In the genomic region with DNA sequence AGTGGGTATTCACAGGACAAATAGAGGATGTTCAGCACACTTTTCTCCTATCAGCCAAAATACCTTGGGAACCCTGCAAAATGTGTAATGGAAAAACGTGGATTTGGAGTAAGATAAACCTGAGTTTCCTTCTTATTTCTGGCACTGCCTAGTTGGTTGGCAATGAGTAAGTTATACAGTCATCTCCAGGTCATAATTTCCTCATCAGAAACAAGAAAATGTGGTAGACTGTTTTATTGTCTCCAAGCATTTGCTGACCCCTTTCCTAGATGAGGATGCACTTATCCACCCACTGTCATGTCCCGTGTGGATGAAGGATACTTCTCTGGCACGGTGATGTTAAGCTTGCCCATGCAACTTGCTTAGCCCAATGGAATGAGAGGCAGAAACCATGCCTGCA, we compare ENCODE assay signal across 6 cellular contexts.
"Had no signal": no experiment of that assay in that cellular context is flagged by ENCODE, and none has a peak within 500 bp of the region (broad histone marks: within the 10 kb centered on the region; RNA-seq: fewer than 3 reads in every experiment).

No MANE protein-coding gene starts in this region.

- H3K4me2 ChIP-seq: GM23338 had no signal

- H2AFZ ChIP-seq: GM23338 had no signal

- H3K4me3 Mint-ChIP-seq: GM23338, H9 had no signal

- H3K27ac Mint-ChIP-seq: GM23338, H9 had no signal

- ATAC-seq: GM23338 had no signal

- DNase-seq: H9, HCEC 1CT, IMR-90 had no signal

- FAIRE-seq: H1, H54 had no signal

- H3K4me3 ChIP-seq: GM23338 had no signal
